In genomic region chr4:76943129-76943620, GRCh38 we compare ENCODE assay signal across 21 cellular contexts. TPM values are rescaled to one million over a fixed set of nuclear protein-coding genes. Genes with fewer than 3 reads are reported as not detected.
DNase-seq lines count a peak whose midpoint lies in the region; ATAC-seq, FAIRE-seq and TF ChIP-seq lines count a peak whose summit lies in the region.
"Had no signal": no experiment of that assay in that cellular context is flagged by ENCODE, and none has a peak within 500 bp of the region (broad histone marks: within the 10 kb centered on the region; RNA-seq: fewer than 3 reads in every experiment).

No MANE protein-coding gene starts in this region.

- DNase-seq in A549 (ENCODE audit: low read depth in 1 of 2, low spot score in 1 of 2) (no peak), amniotic epithelial cell (ENCODE audit: low read depth) (peak; percentile 86), fibroblast of villous mesenchyme (ENCODE audit: low read depth) (peak; percentile 76), GM10266 (ENCODE audit: extremely low spot score) (no peak), HK-2 (ENCODE audit: unreplicated experiment) (no peak), posterior cingulate gyrus (no peak)
- DNase-seq: activated CD4-positive, alpha-beta T cell treated with anti-CD3 and anti-CD28 coated beads for 4 hours; activated CD8-positive, alpha-beta memory T cell treated with anti-CD3 and anti-CD28 coated beads, Interleukin-2, amount 50 U/mL, for 48 hours; activated naive CD4-positive, alpha-beta T cell; GDM1; H9; MM.1S; naive thymus-derived CD4-positive, alpha-beta T cell; NCI-H2029; NCI-H510A treated with DMSO at 0.1 percent for 48 hours; stimulated activated CD4-positive, alpha-beta T cell treated with anti-CD3 and anti-CD28 coated beads, Interleukin-15, amount 100 ng/mL, for 24 hours; stimulated activated naive CD8-positive, alpha-beta T cell treated with anti-CD3 and anti-CD28 coated beads, Interleukin-15, Interleukin-2, amounts not matched to agents 100 U/mL and 50 U/mL, for 24 hours had no signal

- 0 out of 3 replicates have a peak, but pooled peaks cover 6% of the 10 kb centered on the region for H3K4me1 ChIP-seq in A549
- H3K4me1 ChIP-seq in HEK293 (ENCODE audit: control insufficient read depth, insufficient read depth, low read length): no peaks in the 10 kb centered on the region

- H3K36me3 ChIP-seq in HEK293 (ENCODE audit: control insufficient read depth in 2 of 2, insufficient read depth in 1 of 2, low read length in 2 of 2): no peaks in the 10 kb centered on the region; a peak in 1 of 3 replicates

- ATAC-seq in A549 (no peak), esophagus mucosa (no peak)
- ATAC-seq: body of pancreas; naive thymus-derived CD4-positive, alpha-beta T cell; stimulated activated naive CD8-positive, alpha-beta T cell treated with anti-CD3 and anti-CD28 coated beads, Interleukin-15, Interleukin-2, amounts not matched to agents 100 U/mL and 50 U/mL, for 24 hours had no signal

- no peak overlapping the region for H3K4me2 ChIP-seq in A549

- POLR2A ChIA-PET in A549 (lab: Yijun Ruan, JAX): no interaction called here
- POLR2A ChIA-PET in HEK293 (lab: Yijun Ruan, JAX): no interaction called here

- no peak for TF ChIP-seq POLR2A in A549 (IDR thresholded peaks at IDR 0.05; ENCODE audit: low read length)

- H3K9me3 ChIP-seq in A549 (no peaks in the 10 kb centered on the region), HEK293 (ENCODE audit: control insufficient read depth, insufficient read depth, low read depth, low read length) (no peaks in the 10 kb centered on the region)
- H3K9me3 ChIP-seq: body of pancreas, SJSA1 had no signal

- no peak for TF ChIP-seq RAD21 in A549 (conservative IDR thresholded peaks at IDR 0.05 in 1 of 2, IDR thresholded peaks at IDR 0.05 in 1 of 2)

- TF ChIP-seq CTCF in A549 (IDR thresholded peaks at IDR 0.05): no peak
- TF ChIP-seq CTCF in HEK293 (tag by site-specific recombination; IDR thresholded peaks at IDR 0.05): no peak
- no peak for TF ChIP-seq CTCF in fibroblast of villous mesenchyme (IDR thresholded peaks at IDR 0.05; ENCODE audit: insufficient read depth, low read depth, low read length)
- TF ChIP-seq CTCF in GM10266 (IDR thresholded peaks at IDR 0.05; ENCODE audit: control insufficient read depth, insufficient read depth, low read depth, missing control alignments): no peak

- intact Hi-C loops in posterior cingulate gyrus (cut with DNase I): loop anchor here (10.0 kb wide), 1 partner anchor 188 kb away; no protein-coding TSS in a partner anchor

- no peak overlapping the region for H3K27ac ChIP-seq in A549
- H3K27ac ChIP-seq in HEK293 (ENCODE audit: extremely low read depth, low read depth, low read length): no peak overlapping the region
- H3K27ac ChIP-seq: body of pancreas, SJSA1 had no signal

- no peak for TF ChIP-seq EP300 in A549 (IDR thresholded peaks at IDR 0.05)

- no peak for FAIRE-seq in A549 (lab: Jason Lieb, UNC)

- CTCF ChIA-PET in A549 (lab: Yijun Ruan, JAX) (no interaction called here), HEK293 (lab: Yijun Ruan, JAX) (no interaction called here)

- H3K4me3 ChIP-seq in A549 (no peak overlapping the region), HEK293 (ENCODE audit: low read depth, low read length) (no peak overlapping the region), fibroblast of villous mesenchyme (ENCODE audit: low read depth, low read length) (no peak overlapping the region)
- H3K4me3 ChIP-seq: body of pancreas, SJSA1 had no signal

- WGBS in A549 (ENCODE audit: missing lambda C conversion rate): 93% methylated on average over 6 of the region's 6 CpGs

TF ChIP-seq in A549, 52 proteins besides CTCF, POLR2A, EP300 and RAD21:
- TF ChIP-seq FOSL2 (IDR thresholded peaks at IDR 0.05) (no peak), FOSL2 (CRISPR knock-in tag; IDR thresholded peaks at IDR 0.05) (0 out of 2 replicates have a peak, but pooled peaks have one; percentile 6), USF2 (IDR thresholded peaks at IDR 0.05) (no peak)

TF ChIP-seq in HEK293, 187 proteins besides CTCF, POLR2A, EP300 and RAD21:
- TF ChIP-seq RBAK (tag by site-specific recombination; IDR thresholded peaks at IDR 0.05): peak; percentile 43; the same call in 1 of the 2 replicates
- TF ChIP-seq ZBTB8A (tag by site-specific recombination; IDR thresholded peaks at IDR 0.05): no peak

RNA-seq across cellular contexts. Expression of gene SEPTIN11, which starts 6.4 kb away (rescaled TPM):
- polyA plus RNA-seq in A549 (2011; rRNA removed): 69.5 and 72.6 TPM in 2 replicates
- polyA plus RNA-seq in A549 (2012; cell fraction: cytosol; rRNA removed): 15.1 and 15.4 TPM in 2 replicates
- polyA plus RNA-seq in A549 (2012; cell fraction: nucleus; rRNA removed): 4.9 and 8.1 TPM in 2 replicates
- 40.2 to 42.3 TPM (median 40.4 TPM) in 3 replicates for polyA plus RNA-seq in A549 (2017; fragmentation: RNase III; extraction: RNeasy Plus Mini Kit Qiagen cat#74134 plus additional on column Dnase treatment)
- 42.6 and 44.9 TPM in 2 replicates for polyA minus RNA-seq in A549 (2011; rRNA and poly(A)+ RNA removed)
- total RNA-seq in fibroblast of villous mesenchyme: 439 and 632 TPM in 2 replicates
- 29.9 TPM for total RNA-seq in esophagus mucosa

RNA-seq across cellular contexts. Expression of gene SOWAHB, which starts 45.2 kb away (rescaled TPM):
- 0.10 and 0.17 TPM in 2 replicates for polyA plus RNA-seq in A549 (2011; rRNA removed)
- 0.04 TPM in 1 of 2 replicates, not detected in the other for polyA plus RNA-seq in A549 (2012; cell fraction: cytosol; rRNA removed)
- 0.01 TPM in 1 of 2 replicates, not detected in the other for polyA plus RNA-seq in A549 (2012; cell fraction: nucleus; rRNA removed)
- polyA plus RNA-seq in A549 (2017; fragmentation: RNase III; extraction: RNeasy Plus Mini Kit Qiagen cat#74134 plus additional on column Dnase treatment): 0.03 to 0.08 TPM (median 0.04 TPM) in 3 replicates
- polyA minus RNA-seq in A549 (2011; rRNA and poly(A)+ RNA removed): 0.05 and 0.17 TPM in 2 replicates
- total RNA-seq in fibroblast of villous mesenchyme: under 0.01 and 0.32 TPM in 2 replicates
- total RNA-seq in esophagus mucosa: 9.6 TPM
- total RNA-seq: naive thymus-derived CD4-positive, alpha-beta T cell; SJSA1 had no signal

Comparison
In these comparisons a context has a peak if more than half of its experiments do, and no peak if none do; other contexts are left out.
1. DNase-seq: peak in amniotic epithelial cell (single experiment) and fibroblast of villous mesenchyme (single experiment); none in A549 (0 of 2), GM10266 (single experiment), HK-2 (single experiment) and posterior cingulate gyrus (0 of 10).
2. RNA of gene SEPTIN11, which starts 6.4 kb away (total RNA-seq): 439 to 632 TPM in fibroblast of villous mesenchyme; 29.9 TPM in esophagus mucosa (single experiment); every median in the first group is over 10 times any median in the second.